ENCODE assay signal across 22 cellular contexts in genomic region chr12:9072481-9073038, GRCh38. TPM values are rescaled to one million over a fixed set of nuclear protein-coding genes. Genes with fewer than 3 reads are reported as not detected.
A peak's percentile ranks its signal among the peaks of the same experiment; 100 is the strongest.
DNase-seq lines count a peak whose midpoint lies in the region; ATAC-seq, FAIRE-seq and TF ChIP-seq lines count a peak whose summit lies in the region.
"Had no signal": no experiment of that assay in that cellular context is flagged by ENCODE, and none has a peak within 500 bp of the region (broad histone marks: within the 10 kb centered on the region; RNA-seq: fewer than 3 reads in every experiment).

No MANE protein-coding gene starts in this region.

- no peak for TF ChIP-seq RAD21 in liver (IDR thresholded peaks at IDR 0.05)

- no peak overlapping the region for H3K9ac ChIP-seq in liver (ENCODE audit: low read depth in 1 of 2, low read length in 2 of 2)

- peaks cover 5% of the 10 kb centered on the region for H3K27me3 Mint-ChIP-seq in type B pancreatic cell

- peaks cover 4% of the 10 kb centered on the region for H3K36me3 Mint-ChIP-seq in type B pancreatic cell
- H3K36me3 Mint-ChIP-seq: CD4-positive, CD25-positive, alpha-beta regulatory T cell had no signal

- H3K27ac Mint-ChIP-seq in type B pancreatic cell: no peak overlapping the region
- H3K27ac Mint-ChIP-seq: CD4-positive, CD25-positive, alpha-beta regulatory T cell; CD8-positive, alpha-beta T cell had no signal

- DNase-seq in pancreas: no peak
- DNase-seq in COLO668 (lab: John Stamatoyannopoulos, UW; ENCODE audit: unreplicated experiment): no peak
- DNase-seq in type B pancreatic cell (ENCODE audit: extremely low spot score, unreplicated experiment): no peak
- DNase-seq: C1 segment of cervical spinal cord; CD4-positive, CD25-positive, alpha-beta regulatory T cell; CD8-positive, alpha-beta T cell; DMS53; DMS79 treated with DMSO at 0.1 percent for 48 hours; GF-D8; GOT3 had no signal

- peaks cover 7 to 64% (median 27%) of the 10 kb centered on the region in 4 donors for H3K4me1 ChIP-seq in liver (ENCODE audit: control insufficient read depth in 4 of 4, insufficient read depth in 4 of 4, low read length in 3 of 4)
- H3K4me1 ChIP-seq in pancreas: peaks cover 0 to 5% (median 4%) of the 10 kb centered on the region in 3 donors
- H3K4me1 ChIP-seq: HAP-1 had no signal

- ATAC-seq in pancreas: peak; percentile 16 to 48 (median 32)
- ATAC-seq in GM19351 (IDR thresholded peaks at IDR 0.05; ENCODE audit: unreplicated experiment): no peak
- ATAC-seq: CD8-positive, alpha-beta T cell had no signal

- TF ChIP-seq CTCF in 22Rv1 (IDR thresholded peaks at IDR 0.05): no peak
- TF ChIP-seq CTCF in VCaP (conservative IDR thresholded peaks at IDR 0.05): no peak
- no peak for TF ChIP-seq CTCF in liver (IDR thresholded peaks at IDR 0.05; ENCODE audit: low read depth, low read length, missing input control)
- TF ChIP-seq CTCF in pancreas (IDR thresholded peaks at IDR 0.05): no peak
- no peak for TF ChIP-seq CTCF in type B pancreatic cell (conservative IDR thresholded peaks at IDR 0.05)

- H3K27me3 ChIP-seq in liver (ENCODE audit: control insufficient read depth in 4 of 4, insufficient read depth in 4 of 4, low read length in 3 of 4): no peaks in the 10 kb centered on the region
- no peaks in the 10 kb centered on the region for H3K27me3 ChIP-seq in pancreas

- H3K36me3 ChIP-seq in liver (ENCODE audit: control insufficient read depth in 4 of 4, insufficient read depth in 3 of 4, low read depth in 1 of 4, low read length in 3 of 4) (peaks cover 20 to 95% (median 82%) of the 10 kb centered on the region in 4 donors), pancreas (no peaks in the 10 kb centered on the region)
- H3K36me3 ChIP-seq: HAP-1 had no signal

- H3K27ac ChIP-seq in 22Rv1: 0 out of 2 replicates have a peak overlapping the region, but pooled peaks have one; percentile 3
- peak overlapping the region; percentile 66 for H3K27ac ChIP-seq in VCaP
- H3K27ac ChIP-seq in liver (ENCODE audit: low read depth in 1 of 2, low read length in 2 of 2): peak overlapping the region; percentile 14 to 45
- H3K27ac ChIP-seq in pancreas: no peak overlapping the region

- intact Hi-C loops in pancreas (cut with DNase I): no loop called here

- H3K4me3 Mint-ChIP-seq in type B pancreatic cell: no peak overlapping the region
- H3K4me3 Mint-ChIP-seq: CD4-positive, CD25-positive, alpha-beta regulatory T cell; CD8-positive, alpha-beta T cell had no signal

- no peaks in the 10 kb centered on the region for H3K4me1 Mint-ChIP-seq in type B pancreatic cell (ENCODE audit: unreplicated experiment)

- H3K9me3 Mint-ChIP-seq in type B pancreatic cell: no peaks in the 10 kb centered on the region
- H3K9me3 Mint-ChIP-seq: CD4-positive, CD25-positive, alpha-beta regulatory T cell; CD8-positive, alpha-beta T cell had no signal

- no peak overlapping the region for H3K4me3 ChIP-seq in liver (ENCODE audit: low read depth in 1 of 3, low read length in 3 of 3)
- no peak overlapping the region for H3K4me3 ChIP-seq in pancreas
- H3K4me3 ChIP-seq: HAP-1 had no signal

- no peak for FAIRE-seq in pancreas (lab: Jason Lieb, UNC)
- FAIRE-seq: D721Med, GM12891, GM18507, H54 had no signal

- WGBS in liver: 90% methylated on average over 2 of the region's 2 CpGs
- WGBS in pancreas, 2 donors: 64 to 71% methylated on average over 2 of the region's 2 CpGs

- H3K9me3 ChIP-seq in liver (ENCODE audit: control insufficient read depth in 4 of 4, low read length in 3 of 4): no peaks in the 10 kb centered on the region
- no peaks in the 10 kb centered on the region for H3K9me3 ChIP-seq in pancreas
- H3K9me3 ChIP-seq: HAP-1 had no signal

TF ChIP-seq in liver, 16 proteins besides CTCF, POLR2A, EP300 and RAD21:
- no peak for TF ChIP-seq REST (IDR thresholded peaks at IDR 0.05)
- no peak for TF ChIP-seq YY1 (IDR thresholded peaks at IDR 0.05)
- no peak for TF ChIP-seq JUND (IDR thresholded peaks at IDR 0.05)
- TF ChIP-seq HNF4A (conservative IDR thresholded peaks at IDR 0.05): no peak

RNA-seq across cellular contexts. Expression of gene A2M, which starts 43.2 kb away (rescaled TPM):
- total RNA-seq in liver: 1,000 to 10,000 TPM; 1,731 to 2,199 TPM
- polyA plus RNA-seq in liver: 1,000 to 10,000 TPM; 1,904 to 2,622 TPM
- 100 to 1,000 TPM in 2 of 6 donors, 10 to 100 TPM in 4; 57.3 to 275 (median 70.6) TPM for total RNA-seq in pancreas
- polyA plus RNA-seq in pancreas: 10 to 100 TPM; 22.8 to 30.6 TPM
- total RNA-seq in type B pancreatic cell (ENCODE audit: low replicate concordance): 4.9 and 84.9 TPM in 2 replicates
- total RNA-seq: A172; CD4-positive, CD25-positive, alpha-beta regulatory T cell; CD8-positive, alpha-beta T cell; Daoy; G401 had no signal
- polyA plus RNA-seq: CD4-positive, CD25-positive, alpha-beta regulatory T cell had no signal

Comparison
In these comparisons a context has a peak if more than half of its experiments do, and no peak if none do; other contexts are left out.
1. H3K27ac ChIP-seq: peak in 22Rv1 (single experiment), VCaP (single experiment) and liver (2 of 2); none in pancreas (0 of 4).
2. RNA of gene A2M, which starts 43.2 kb away (total RNA-seq): 1,731 to 2,199 TPM in liver; 4.9 to 84.9 TPM in type B pancreatic cell and 57.3 to 275 TPM in pancreas; every median in the first group is over 4 times any median in the second.